ENCODE assay signal across 27 cellular contexts in genomic region chr6:19943042-19943441, GRCh38.
"Had no signal": no experiment of that assay in that cellular context is flagged by ENCODE, and none has a peak within 500 bp of the region (broad histone marks: within the 10 kb centered on the region; RNA-seq: fewer than 3 reads in every experiment).

No MANE protein-coding gene starts in this region.

- FAIRE-seq: colon, endometrium, endothelial cell of umbilical vein had no signal

- ATAC-seq: effector memory CD8-positive, alpha-beta T cell; esophagus mucosa; foreskin keratinocyte; gastrocnemius medialis; gastroesophageal sphincter; heart left ventricle; heart right ventricle had no signal

- H3K27me3 ChIP-seq: colonic mucosa, dorsolateral prefrontal cortex, esophagus muscularis mucosa, esophagus squamous epithelium, foreskin keratinocyte, gastrocnemius medialis, gastroesophageal sphincter, heart left ventricle, heart right ventricle had no signal

- DNase-seq: colonic mucosa; cortex of kidney; dermis blood vessel endothelial cell; dorsolateral prefrontal cortex; effector CD4-positive, alpha-beta T cell; effector CD8-positive, alpha-beta T cell; effector memory CD4-positive, alpha-beta T cell; effector memory CD8-positive, alpha-beta T cell; endodermal cell; erythroblast; esophagus squamous epithelium; foreskin fibroblast; foreskin keratinocyte; foreskin melanocyte; gastrocnemius medialis; glutamatergic neuron; head of caudate nucleus; heart left ventricle; heart right ventricle had no signal

- H3K4me1 ChIP-seq: colonic mucosa, esophagus muscularis mucosa, esophagus squamous epithelium, foreskin keratinocyte, gastrocnemius medialis, gastroesophageal sphincter, heart left ventricle, heart right ventricle had no signal

- H3K9me3 ChIP-seq: colonic mucosa, esophagus muscularis mucosa, esophagus squamous epithelium, gastrocnemius medialis, gastroesophageal sphincter, heart left ventricle, heart right ventricle had no signal

- H3K4me3 ChIP-seq: colonic mucosa, coronary artery, dorsolateral prefrontal cortex, esophagus muscularis mucosa, esophagus squamous epithelium, gastrocnemius medialis, gastroesophageal sphincter, heart left ventricle, heart right ventricle had no signal

- H3K27ac ChIP-seq: colonic mucosa, coronary artery, dorsolateral prefrontal cortex, epithelial cell of prostate, esophagus muscularis mucosa, esophagus squamous epithelium, foreskin keratinocyte, gastrocnemius medialis, gastroesophageal sphincter, heart left ventricle, heart right ventricle had no signal

- H3K36me3 ChIP-seq: colonic mucosa, esophagus muscularis mucosa, esophagus squamous epithelium, gastrocnemius medialis, gastroesophageal sphincter, heart left ventricle, heart right ventricle had no signal
